Comparison of ENCODE assay signal across 28 cellular contexts in the genomic region with DNA sequence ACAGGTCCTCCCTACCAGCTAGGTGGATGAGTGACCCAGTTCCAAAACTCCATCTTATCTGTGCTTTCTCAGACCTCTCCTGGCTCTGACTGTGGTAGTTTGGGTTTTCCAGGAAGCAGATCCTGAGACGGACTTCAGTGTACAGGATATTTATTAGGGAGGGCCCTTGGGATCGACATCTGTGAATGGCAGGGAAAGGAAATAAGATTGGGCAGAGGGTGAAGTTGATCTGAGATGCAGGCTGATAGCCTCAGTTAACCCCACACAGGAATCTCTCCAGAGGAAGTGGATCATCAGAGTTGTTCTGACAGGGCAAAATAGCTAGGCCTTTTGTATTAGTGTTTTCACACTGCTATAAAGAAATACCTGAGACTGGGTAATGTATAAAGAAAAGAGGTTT.
"Had no signal": no experiment of that assay in that cellular context is flagged by ENCODE, and none has a peak within 500 bp of the region (broad histone marks: within the 10 kb centered on the region; RNA-seq: fewer than 3 reads in every experiment).

No MANE protein-coding gene starts in this region.

- DNase-seq: activated CD4-positive, alpha-beta memory T cell treated with anti-CD3 and anti-CD28 coated beads for 36 hours; activated CD4-positive, alpha-beta T cell treated with anti-CD3 and anti-CD28 coated beads, Interleukin-2, amount 10 ng/mL, durations not matched to agents 7 days and 5 days; activated CD4-positive, CD25-positive, alpha-beta regulatory T cell; activated CD8-positive, alpha-beta memory T cell treated with anti-CD3 and anti-CD28 coated beads for 24 hours; activated effector memory CD4-positive, alpha-beta T cell treated with anti-CD3 and anti-CD28 coated beads, Interleukin-2, amount 50 U/mL, for 16 hours; activated naive CD4-positive, alpha-beta T cell treated with Interleukin-2 at 50 U/mL for 16 hours; brain microvascular endothelial cell; Karpas-422; MM.1S; NCI-H1105; NCI-H1436; NCI-H1694 treated with DMSO at 0.1 percent for 48 hours; NCI-H2029 treated with DMSO at 0.1 percent for 48 hours; NCI-H345; NCI-H510A treated with DMSO at 0.1 percent for 48 hours; NCI-H69; NK-92 treated with Interleukin-12 subunit alpha and Interleukin-12 subunit beta, amount 100 ng/mL, for 24 hours; OCI-M1; Peyer's patch; SHP77; T1000 had no signal

- H3K27ac Mint-ChIP-seq: activated CD4-positive, alpha-beta memory T cell treated with anti-CD3 and anti-CD28 coated beads for 36 hours; activated CD4-positive, alpha-beta T cell treated with anti-CD3 and anti-CD28 coated beads, Interleukin-2, amount 10 ng/mL, durations not matched to agents 7 days and 5 days; activated naive CD4-positive, alpha-beta T cell treated with anti-CD3 and anti-CD28 coated beads, Interleukin-2, amount 50 U/mL, for 72 hours; activated T-helper 1 cell treated with anti-CD3 and anti-CD28 coated beads, Interleukin-12 subunit alpha, Interleukin-12 subunit beta, Interleukin-2, Interleukin-4 antibody, amounts not matched to agents 30 ng/mL and 10 ng/mL and 1 ng/mL, durations not matched to agents 14 hours and 24 hours and 36 hours; T-helper 1 cell treated with Interleukin-12 subunit alpha and Interleukin-12 subunit beta and Interleukin-4 antibody, amounts not matched to agents 30 μg/mL and 1 μg/mL, for 36 hours had no signal

- ATAC-seq: activated naive CD4-positive, alpha-beta T cell treated with anti-CD3 and anti-CD28 coated beads, Interleukin-2, amount 50 U/mL, for 72 hours; HepG2; SK-N-SH treated with all-trans-retinoic acid at 6 μM for 48 hours had no signal

- H3K27me3 Mint-ChIP-seq: activated CD4-positive, alpha-beta memory T cell treated with anti-CD3 and anti-CD28 coated beads for 36 hours; activated CD4-positive, alpha-beta T cell treated with anti-CD3 and anti-CD28 coated beads, Interleukin-2, amount 10 ng/mL, durations not matched to agents 7 days and 5 days had no signal

- H3K9me3 Mint-ChIP-seq: activated CD4-positive, alpha-beta memory T cell treated with anti-CD3 and anti-CD28 coated beads for 36 hours; activated T-helper 1 cell treated with anti-CD3 and anti-CD28 coated beads, Interleukin-12 subunit alpha, Interleukin-12 subunit beta, Interleukin-2, Interleukin-4 antibody, amounts not matched to agents 30 ng/mL and 10 ng/mL and 1 ng/mL, durations not matched to agents 14 hours and 24 hours and 36 hours had no signal

- H3K4me3 Mint-ChIP-seq: activated CD4-positive, alpha-beta memory T cell treated with anti-CD3 and anti-CD28 coated beads for 36 hours; activated CD4-positive, alpha-beta T cell treated with anti-CD3 and anti-CD28 coated beads, Interleukin-2, amount 10 ng/mL, durations not matched to agents 7 days and 5 days; activated T-helper 1 cell treated with anti-CD3 and anti-CD28 coated beads, Interleukin-12 subunit alpha, Interleukin-12 subunit beta, Interleukin-2, Interleukin-4 antibody, amounts not matched to agents 30 ng/mL and 10 ng/mL and 1 ng/mL, durations not matched to agents 14 hours and 24 hours and 36 hours; T-helper 1 cell treated with Interleukin-12 subunit alpha and Interleukin-12 subunit beta and Interleukin-4 antibody, amounts not matched to agents 30 μg/mL and 1 μg/mL, for 36 hours had no signal

- H3K36me3 Mint-ChIP-seq: activated CD4-positive, alpha-beta memory T cell treated with anti-CD3 and anti-CD28 coated beads for 36 hours had no signal

- H3K4me3 ChIP-seq: cardiac muscle cell, Peyer's patch, SJSA1 had no signal
